ENCODE assay signal across 8 cellular contexts in genomic region chrX:104343408-104344129, GRCh38.
DNase-seq lines count a peak whose midpoint lies in the region; ATAC-seq, FAIRE-seq and TF ChIP-seq lines count a peak whose summit lies in the region.

No MANE protein-coding gene starts in this region.

- RAD21 ChIA-PET in HCT116 (lab: Charles Lee; ENCODE audit: low non-redundant PET in 1 of 2, low total read pairs in 2 of 2, uncharacterized antibody in 2 of 2, unreplicated experiment in 2 of 2): no interaction called here

- H3K9me2 ChIP-seq in HCT116 (ENCODE audit: insufficient read depth): no peaks in the 10 kb centered on the region

- intact Hi-C loops in HCT116 (cut with micrococcal nuclease): loop anchor here (1.0 kb wide), 1 partner anchor 33 kb away; no protein-coding TSS in a partner anchor

- peaks cover 0 to 3% of the 10 kb centered on the region in 2 experiments; a peak in 1 of 4 replicates for H3K4me1 ChIP-seq in HCT116 (ENCODE audit: control insufficient read depth in 1 of 2, insufficient read depth in 2 of 2, low read length in 2 of 2)

- peak; percentile 66 for TF ChIP-seq RAD21 in HCT116 (IDR thresholded peaks at IDR 0.05; ENCODE audit: low read depth)

- no peak overlapping the region for H3K9ac ChIP-seq in HCT116 (ENCODE audit: low read length)

- no peak overlapping the region for H3K27ac ChIP-seq in HCT116 (ENCODE audit: low read depth, low read length)

- DNase-seq in GDM1 (lab: John Stamatoyannopoulos, UW): peak; percentile 29
- peak; percentile 80 for DNase-seq in HCT116 (ENCODE audit: low read depth, low spot score)
- peak; percentile 29 for DNase-seq in NCI-H146 (lab: John Stamatoyannopoulos, UW)
- DNase-seq in UCSD-AML1 (lab: John Stamatoyannopoulos, UW; ENCODE audit: unreplicated experiment): peak; percentile 22
- peak; percentile 58 for DNase-seq in non-pigmented ciliary epithelial cell (ENCODE audit: low read depth)

- no peak for TF ChIP-seq POLR2A in HCT116 (IDR thresholded peaks at IDR 0.05; ENCODE audit: borderline replicate concordance, extremely low read depth, insufficient read depth, insufficient read length)

- peak; percentile 52 to 57 (median 53) for TF ChIP-seq CTCF in HCT116 (IDR thresholded peaks at IDR 0.05 in 2 of 3, conservative IDR thresholded peaks at IDR 0.05 in 1 of 3; ENCODE audit: borderline replicate concordance in 1 of 3, insufficient read depth in 1 of 3, low read depth in 2 of 3, low read length in 2 of 3)

- ATAC-seq in HCT116 (peak; percentile 88), esophagus mucosa (peak; percentile 48), HG03045 (IDR thresholded peaks at IDR 0.05; ENCODE audit: unreplicated experiment) (no peak)

- no peaks in the 10 kb centered on the region for H3K27me3 ChIP-seq in HCT116 (ENCODE audit: insufficient read depth, low read length)

- H3K36me3 ChIP-seq in HCT116 (ENCODE audit: control insufficient read depth in 1 of 2, insufficient read depth in 2 of 2, low read length in 2 of 2): no peaks in the 10 kb centered on the region

- no peak overlapping the region for H3K4me3 ChIP-seq in HCT116 (replicated peaks in 1 of 2; ENCODE audit: low read depth in 1 of 2, low read length in 2 of 2)

- no peak overlapping the region for H2AFZ ChIP-seq in HCT116 (ENCODE audit: low read depth, low read length, poor library complexity, severe bottlenecking)

- H3K79me2 ChIP-seq in HCT116 (ENCODE audit: insufficient read depth, low read length): no peaks in the 10 kb centered on the region

- FAIRE-seq in A204.1 (lab: Jason Lieb, UNC): peak; percentile 11

- H4K20me1 ChIP-seq in HCT116 (ENCODE audit: insufficient read depth): no peaks in the 10 kb centered on the region

- H3K4me2 ChIP-seq in HCT116 (ENCODE audit: low read length): no peak overlapping the region

- CTCF ChIA-PET in HCT116 (lab: Charles Lee): no interaction called here

- no TSS peak for BruUV-seq in HCT116 (replicated peaks; lab: Mats Ljungman, UMichigan)

- POLR2A ChIA-PET in HCT116 (lab: Charles Lee): no interaction called here

- no peaks in the 10 kb centered on the region for H3K9me3 ChIP-seq in HCT116 (ENCODE audit: control insufficient read depth in 1 of 2, insufficient read depth in 1 of 2, low read depth in 1 of 2, low read length in 2 of 2)

TF ChIP-seq in HCT116, 20 proteins besides CTCF, POLR2A, EP300 and RAD21:
- peak; percentile 67 for TF ChIP-seq CBX3 (IDR thresholded peaks at IDR 0.05; ENCODE audit: low read depth)
- no peak for TF ChIP-seq ZNF274 (IDR thresholded peaks at IDR 0.05; ENCODE audit: low read depth, low read length)

Comparison
In these comparisons a context has a peak if more than half of its experiments do, and no peak if none do; other contexts are left out.
1. DNase-seq: peak in every context shown above with its lines; median percentile 80 in HCT116; 58 in non-pigmented ciliary epithelial cell; 29 in GDM1; 29 in NCI-H146; 22 in UCSD-AML1.